ENCODE assay signal across 20 cellular contexts in the genomic region with DNA sequence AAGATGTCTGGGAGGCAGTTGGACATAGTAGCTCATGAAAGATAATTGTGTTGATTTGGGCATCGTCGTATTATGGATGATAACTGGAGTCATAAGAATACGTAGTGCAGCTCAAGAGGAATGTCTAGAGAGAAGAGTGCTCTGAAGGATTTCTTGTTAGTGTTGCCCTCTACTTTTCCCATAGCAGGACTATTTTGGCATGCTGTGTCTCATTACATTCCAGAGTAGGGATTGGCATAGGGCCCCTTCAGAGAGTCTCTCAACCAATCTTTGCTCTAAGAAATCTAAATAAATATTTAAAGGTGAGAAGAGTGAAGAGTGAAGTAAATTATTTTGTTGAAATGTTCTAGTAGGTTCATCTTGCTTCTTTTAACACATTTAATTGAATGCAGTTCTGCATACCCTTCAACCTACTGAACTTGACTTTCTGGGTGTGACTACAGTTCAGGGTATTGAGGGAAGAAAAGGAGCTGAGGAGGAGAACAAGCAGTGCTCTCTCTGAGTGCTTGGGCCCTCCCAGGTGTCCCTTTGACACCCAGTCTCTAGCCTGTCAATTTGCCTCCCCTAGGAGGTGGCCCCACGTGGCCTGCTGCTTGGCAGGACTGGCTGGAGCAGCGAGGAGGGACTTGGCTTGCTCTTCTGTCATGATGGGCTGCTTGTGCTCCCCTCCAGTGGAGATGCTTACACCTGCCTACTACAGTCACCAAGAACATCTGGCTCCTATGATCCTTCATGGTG. TPM values are rescaled to one million over a fixed set of nuclear protein-coding genes. Genes with fewer than 3 reads are reported as not detected.
"Had no signal": no experiment of that assay in that cellular context is flagged by ENCODE, and none has a peak within 500 bp of the region (broad histone marks: within the 10 kb centered on the region; RNA-seq: fewer than 3 reads in every experiment).

No MANE protein-coding gene starts in this region.

- FAIRE-seq: endothelial cell of umbilical vein, urothelium cell line had no signal

- DNase-seq: caudate nucleus; colonic mucosa; dermis blood vessel endothelial cell; erythroblast; foreskin keratinocyte; mammary epithelial cell; naive thymus-derived CD4-positive, alpha-beta T cell; nephron progenitor cell; psoas muscle; retina; right lobe of liver; stimulated activated CD4-positive, alpha-beta T cell treated with anti-CD3 and anti-CD28 coated beads, Interleukin-2, amount 100 ng/mL, for 24 hours; stimulated activated CD4-positive, alpha-beta T cell treated with anti-CD3 and anti-CD28 coated beads, Interleukin-4, amount 100 ng/mL, for 4 hours; stimulated activated naive CD4-positive, alpha-beta T cell treated with Interleukin-2 at 50 U/mL for 16 hours had no signal

- H3K9me3 ChIP-seq: colonic mucosa, neutrophil, psoas muscle, right lobe of liver, tibial nerve had no signal

- H3K4me3 ChIP-seq: colonic mucosa, hepatocyte, psoas muscle, right lobe of liver, skin epidermis, tibial nerve had no signal

- H3K4me1 ChIP-seq: colonic mucosa, foreskin keratinocyte, psoas muscle, right lobe of liver, tibial nerve had no signal

- H2AFZ ChIP-seq: hepatocyte had no signal

- H3K27ac Mint-ChIP-seq: naive thymus-derived CD4-positive, alpha-beta T cell; nephron progenitor cell had no signal

- H3K27ac ChIP-seq: colonic mucosa, foreskin keratinocyte, hepatocyte, neutrophil, psoas muscle, right lobe of liver, skin epidermis, tibial nerve had no signal

- H3K36me3 ChIP-seq: colonic mucosa, neutrophil, right lobe of liver, tibial nerve had no signal

- H3K79me2 ChIP-seq: hepatocyte had no signal

- H3K4me3 Mint-ChIP-seq: naive thymus-derived CD4-positive, alpha-beta T cell; nephron progenitor cell had no signal

- H3K27me3 ChIP-seq: colonic mucosa, hepatocyte, right lobe of liver, tibial nerve had no signal

- H3K4me2 ChIP-seq: hepatocyte had no signal

- H3K9me3 Mint-ChIP-seq: naive thymus-derived CD4-positive, alpha-beta T cell; nephron progenitor cell had no signal

- H3K4me1 Mint-ChIP-seq: naive thymus-derived CD4-positive, alpha-beta T cell had no signal

- H3K36me3 Mint-ChIP-seq: naive thymus-derived CD4-positive, alpha-beta T cell had no signal

RNA-seq across cellular contexts. Expression of a gene that starts 33.3 kb away (rescaled TPM):
- total RNA-seq: foreskin keratinocyte had no signal
- polyA plus RNA-seq: foreskin keratinocyte; mammary epithelial cell; naive thymus-derived CD4-positive, alpha-beta T cell had no signal
